Comparison of ENCODE assay signal across 1 cellular context in the genomic region with DNA sequence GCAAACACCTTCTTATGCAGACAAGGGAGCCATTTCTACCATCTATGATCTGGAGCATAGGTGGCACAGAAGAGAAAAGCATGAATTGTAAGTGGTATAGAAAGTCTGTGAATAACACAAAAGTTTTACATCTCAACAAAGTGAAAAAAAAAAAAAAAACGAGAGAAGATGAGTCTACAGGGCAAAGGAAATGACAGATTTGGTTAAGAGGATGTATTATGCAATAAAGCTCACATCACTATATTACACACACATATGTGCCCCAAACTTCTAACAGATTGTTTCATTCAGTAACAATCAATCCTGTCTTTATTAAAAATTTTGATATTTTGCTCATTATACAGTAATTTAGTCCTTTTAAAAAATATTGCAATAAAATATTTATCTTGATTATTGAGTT.
A peak's percentile ranks its signal among the peaks of the same experiment; 100 is the strongest.
TF ChIP-seq lines count a peak whose summit lies in the region.

No MANE protein-coding gene starts in this region.

TF ChIP-seq in K562, 482 proteins besides CTCF, POLR2A, EP300 and RAD21 (continued from another document):
- TF ChIP-seq CHD4 (IDR thresholded peaks at IDR 0.05; ENCODE audit: insufficient read depth, insufficient replicate concordance, low read depth, low read length, poor library complexity, severe bottlenecking) (no peak), CEBPG (CRISPR knock-in tag; IDR thresholded peaks at IDR 0.05) (no peak), CEBPG (tag; conservative IDR thresholded peaks at IDR 0.05 in 1 of 2, IDR thresholded peaks at IDR 0.05 in 1 of 2) (peak; percentile 16 to 47; a peak in 1 of 4 replicates), CSDE1 (IDR thresholded peaks at IDR 0.05) (no peak), FOXM1 (IDR thresholded peaks at IDR 0.05; ENCODE audit: low read depth) (no peak), FOXM1 (CRISPR knock-in tag; IDR thresholded peaks at IDR 0.05; ENCODE audit: low read depth) (no peak)
TF ChIP-seq in K562: peak in this region for 2.
